ENCODE assay signal across 9 cellular contexts in the genomic region with DNA sequence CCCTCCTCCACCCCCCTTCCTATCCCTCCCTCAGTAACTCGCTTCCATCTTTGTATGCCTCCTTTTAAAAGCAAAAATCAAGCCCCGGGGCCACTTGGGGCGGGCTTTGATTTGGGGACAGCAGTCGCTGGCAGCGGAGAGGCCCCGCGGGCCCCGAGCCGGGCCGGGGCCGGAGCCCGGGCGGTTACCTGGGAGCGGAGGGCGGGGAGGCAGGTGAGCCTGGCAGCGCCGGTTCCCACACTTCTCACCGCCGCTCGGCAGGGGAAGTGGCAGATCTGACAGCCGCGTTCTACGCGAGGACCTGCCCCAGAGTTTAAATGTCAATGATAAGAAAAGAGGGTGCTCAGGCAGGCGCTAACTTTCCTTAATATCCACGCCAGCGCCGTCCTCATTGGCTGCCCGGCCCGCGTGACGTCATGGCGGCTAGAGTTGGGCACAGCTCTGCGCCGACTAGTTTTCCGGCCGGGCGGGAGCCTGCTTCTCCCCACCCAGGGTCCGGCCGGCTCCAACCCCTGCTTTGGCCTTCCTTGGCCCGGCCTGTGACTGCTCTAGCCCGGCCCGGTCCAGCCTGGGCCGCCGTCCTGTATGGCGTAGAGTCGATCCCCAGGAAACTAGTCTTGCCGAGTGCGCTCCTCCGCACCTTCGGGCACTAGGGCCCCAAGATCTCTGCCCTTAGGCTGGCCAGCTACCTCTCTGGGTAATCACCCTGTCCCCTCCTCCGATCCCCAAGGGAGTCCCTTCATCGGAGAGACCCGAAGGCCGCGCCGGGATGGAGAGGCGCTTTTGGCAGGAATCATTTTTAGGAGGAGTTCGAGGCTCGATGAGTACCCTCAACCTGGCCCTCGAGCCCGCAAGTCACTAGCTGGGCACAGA. TPM values are rescaled to one million over a fixed set of nuclear protein-coding genes. Genes with fewer than 3 reads are reported as not detected.
A peak's percentile ranks its signal among the peaks of the same experiment; 100 is the strongest.
DNase-seq lines count a peak whose midpoint lies in the region; ATAC-seq, FAIRE-seq and TF ChIP-seq lines count a peak whose summit lies in the region.
"Had no signal": no experiment of that assay in that cellular context is flagged by ENCODE, and none has a peak within 500 bp of the region (broad histone marks: within the 10 kb centered on the region; RNA-seq: fewer than 3 reads in every experiment).

No MANE protein-coding gene starts in this region.

- H3F3A ChIP-seq in GM23338 (replicated peaks; ENCODE audit: low read depth), result peaks cover 49% of the 10 kb centered on the region

- H3K9me2 ChIP-seq in GM23338 (ENCODE audit: insufficient read depth), result no peaks in the 10 kb centered on the region

- H3K27me3 ChIP-seq in GM23338 (ENCODE audit: insufficient read depth), result peaks cover 100% of the 10 kb centered on the region

- H3K4me3 ChIP-seq in AG04449 (ENCODE audit: low read depth, low read length) (0 out of 2 replicates have a peak overlapping the region, but pooled peaks have one; percentile 6), GM23338 (peak overlapping the region; percentile 71)

- ATAC-seq in GM23338 (peak; percentile 13), GM18868 (IDR thresholded peaks at IDR 0.05; ENCODE audit: unreplicated experiment) (no peak)

- H3K79me2 ChIP-seq in GM23338 (replicated peaks; ENCODE audit: insufficient read depth), result no peaks in the 10 kb centered on the region

- H4K20me1 ChIP-seq in GM23338 (replicated peaks; ENCODE audit: insufficient read depth), result no peaks in the 10 kb centered on the region

- CTCF ChIA-PET in AG04449 (lab: Yijun Ruan, JAX), result no interaction called here

- H3K4me1 Mint-ChIP-seq in GM23338, result peaks cover 56% of the 10 kb centered on the region

- POLR2A ChIA-PET in AG04449 (lab: Yijun Ruan, JAX), result no interaction called here

- H3K4me1 ChIP-seq in GM23338 (ENCODE audit: insufficient read depth), result peaks cover 82% of the 10 kb centered on the region

- H2AFZ ChIP-seq in GM23338, result peak overlapping the region; percentile 93

- no peak for TF ChIP-seq POLR2A in GM12892 (IDR thresholded peaks at IDR 0.05; ENCODE audit: low read depth, low read length)

- TF ChIP-seq CTCF in AG04449 (IDR thresholded peaks at IDR 0.05; ENCODE audit: insufficient read depth, low read length, missing control alignments), result no peak
- TF ChIP-seq CTCF in GM23338 (conservative IDR thresholded peaks at IDR 0.05; ENCODE audit: low read depth in 2 of 2), result no peak

- FAIRE-seq in GM12892 (lab: Jason Lieb, UNC), result no peak

- peak overlapping the region; percentile 74 for H3K4me3 Mint-ChIP-seq in GM23338

- H3K27ac Mint-ChIP-seq in GM23338, result no peak overlapping the region

- DNase-seq in AG04449 (ENCODE audit: low read depth, low spot score) (no peak), GM23338 (ENCODE audit: low spot score) (peak; percentile 85), ecto neural progenitor cell (ENCODE audit: low spot score) (peak; percentile 80), midbrain (lab: John Stamatoyannopoulos, UW) (peak; percentile 67), NCI-H510A treated with DMSO at 0.1 percent for 48 hours (lab: John Stamatoyannopoulos, UW) (no peak), GM12892 (ENCODE audit: insufficient read length) (no peak), GDM1 (lab: John Stamatoyannopoulos, UW) (no peak)

- peaks cover 99% of the 10 kb centered on the region for H3K27me3 Mint-ChIP-seq in GM23338 (ENCODE audit: insufficient read depth, low read depth, poor library complexity)

- H3K36me3 ChIP-seq in GM23338 (ENCODE audit: insufficient read depth), result no peaks in the 10 kb centered on the region

- H3K27ac ChIP-seq in GM23338 (ENCODE audit: low read depth), result no peak overlapping the region

- no peaks in the 10 kb centered on the region for H3K36me3 Mint-ChIP-seq in GM23338 (ENCODE audit: low read depth)

- H3K9me3 Mint-ChIP-seq in GM23338, result peaks cover 4% of the 10 kb centered on the region; the same call in 2 of the 3 replicates

- peak overlapping the region; percentile 74 for H3K4me2 ChIP-seq in GM23338

TF ChIP-seq in GM23338, 12 proteins besides CTCF, POLR2A, EP300 and RAD21 (continues in another document):
- TF ChIP-seq CREB1 (CRISPR knock-in tag; IDR thresholded peaks at IDR 0.05; ENCODE audit: low read depth) (peak; percentile 95), STAT1 (IDR thresholded peaks at IDR 0.05; ENCODE audit: unreplicated experiment) (no peak), EZH2phosphoT487 (IDR thresholded peaks at IDR 0.05; ENCODE audit: unreplicated experiment) (peak; percentile 65), EZH2 (IDR thresholded peaks at IDR 0.05; ENCODE audit: low read depth, unreplicated experiment) (peak; percentile 85), ZNF114 (CRISPR knock-in tag; IDR thresholded peaks at IDR 0.05) (no peak)
- TF ChIP-seq, protein P1, sequence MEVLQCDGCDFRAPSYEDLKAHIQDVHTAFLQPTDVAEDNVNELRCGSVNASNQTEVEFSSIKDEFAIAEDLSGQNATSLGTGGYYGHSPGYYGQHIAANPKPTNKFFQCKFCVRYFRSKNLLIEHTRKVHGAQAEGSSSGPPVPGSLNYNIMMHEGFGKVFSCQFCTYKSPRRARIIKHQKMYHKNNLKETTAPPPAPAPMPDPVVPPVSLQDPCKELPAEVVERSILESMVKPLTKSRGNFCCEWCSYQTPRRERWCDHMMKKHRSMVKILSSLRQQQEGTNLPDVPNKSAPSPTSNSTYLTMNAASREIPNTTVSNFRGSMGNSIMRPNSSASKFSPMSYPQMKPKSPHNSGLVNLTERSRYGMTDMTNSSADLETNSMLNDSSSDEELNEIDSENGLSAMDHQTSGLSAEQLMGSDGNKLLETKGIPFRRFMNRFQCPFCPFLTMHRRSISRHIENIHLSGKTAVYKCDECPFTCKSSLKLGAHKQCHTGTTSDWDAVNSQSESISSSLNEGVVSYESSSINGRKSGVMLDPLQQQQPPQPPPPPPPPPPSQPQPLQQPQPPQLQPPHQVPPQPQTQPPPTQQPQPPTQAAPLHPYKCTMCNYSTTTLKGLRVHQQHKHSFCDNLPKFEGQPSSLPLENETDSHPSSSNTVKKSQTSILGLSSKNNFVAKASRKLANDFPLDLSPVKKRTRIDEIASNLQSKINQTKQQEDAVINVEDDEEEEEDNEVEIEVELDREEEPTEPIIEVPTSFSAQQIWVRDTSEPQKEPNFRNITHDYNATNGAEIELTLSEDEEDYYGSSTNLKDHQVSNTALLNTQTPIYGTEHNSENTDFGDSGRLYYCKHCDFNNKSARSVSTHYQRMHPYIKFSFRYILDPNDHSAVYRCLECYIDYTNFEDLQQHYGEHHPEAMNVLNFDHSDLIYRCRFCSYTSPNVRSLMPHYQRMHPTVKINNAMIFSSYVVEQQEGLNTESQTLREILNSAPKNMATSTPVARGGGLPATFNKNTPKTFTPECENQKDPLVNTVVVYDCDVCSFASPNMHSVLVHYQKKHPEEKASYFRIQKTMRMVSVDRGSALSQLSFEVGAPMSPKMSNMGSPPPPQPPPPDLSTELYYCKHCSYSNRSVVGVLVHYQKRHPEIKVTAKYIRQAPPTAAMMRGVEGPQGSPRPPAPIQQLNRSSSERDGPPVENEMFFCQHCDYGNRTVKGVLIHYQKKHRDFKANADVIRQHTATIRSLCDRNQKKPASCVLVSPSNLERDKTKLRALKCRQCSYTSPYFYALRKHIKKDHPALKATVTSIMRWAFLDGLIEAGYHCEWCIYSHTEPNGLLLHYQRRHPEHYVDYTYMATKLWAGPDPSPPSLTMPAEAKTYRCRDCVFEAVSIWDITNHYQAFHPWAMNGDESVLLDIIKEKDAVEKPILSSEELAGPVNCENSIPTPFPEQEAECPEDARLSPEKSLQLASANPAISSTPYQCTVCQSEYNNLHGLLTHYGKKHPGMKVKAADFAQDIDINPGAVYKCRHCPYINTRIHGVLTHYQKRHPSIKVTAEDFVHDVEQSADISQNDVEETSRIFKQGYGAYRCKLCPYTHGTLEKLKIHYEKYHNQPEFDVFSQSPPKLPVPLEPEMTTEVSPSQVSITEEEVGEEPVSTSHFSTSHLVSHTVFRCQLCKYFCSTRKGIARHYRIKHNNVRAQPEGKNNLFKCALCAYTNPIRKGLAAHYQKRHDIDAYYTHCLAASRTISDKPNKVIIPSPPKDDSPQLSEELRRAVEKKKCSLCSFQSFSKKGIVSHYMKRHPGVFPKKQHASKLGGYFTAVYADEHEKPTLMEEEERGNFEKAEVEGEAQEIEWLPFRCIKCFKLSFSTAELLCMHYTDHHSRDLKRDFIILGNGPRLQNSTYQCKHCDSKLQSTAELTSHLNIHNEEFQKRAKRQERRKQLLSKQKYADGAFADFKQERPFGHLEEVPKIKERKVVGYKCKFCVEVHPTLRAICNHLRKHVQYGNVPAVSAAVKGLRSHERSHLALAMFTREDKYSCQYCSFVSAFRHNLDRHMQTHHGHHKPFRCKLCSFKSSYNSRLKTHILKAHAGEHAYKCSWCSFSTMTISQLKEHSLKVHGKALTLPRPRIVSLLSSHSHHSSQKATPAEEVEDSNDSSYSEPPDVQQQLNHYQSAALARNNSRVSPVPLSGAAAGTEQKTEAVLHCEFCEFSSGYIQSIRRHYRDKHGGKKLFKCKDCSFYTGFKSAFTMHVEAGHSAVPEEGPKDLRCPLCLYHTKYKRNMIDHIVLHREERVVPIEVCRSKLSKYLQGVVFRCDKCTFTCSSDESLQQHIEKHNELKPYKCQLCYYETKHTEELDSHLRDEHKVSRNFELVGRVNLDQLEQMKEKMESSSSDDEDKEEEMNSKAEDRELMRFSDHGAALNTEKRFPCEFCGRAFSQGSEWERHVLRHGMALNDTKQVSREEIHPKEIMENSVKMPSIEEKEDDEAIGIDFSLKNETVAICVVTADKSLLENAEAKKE (CRISPR knock-in tag; IDR thresholded peaks at IDR 0.05), result no peak

RNA-seq across cellular contexts. Expression of gene PAX6, which starts 6.7 kb away (rescaled TPM):
- 0.17 and 1.0 TPM in 2 replicates for total RNA-seq in GM23338 (2014; rRNA removed; shearing (Covaris generic))
- polyA plus RNA-seq in GM23338 (2016; fragmentation: Nextera tagmentation; extraction: Ambion mirVana), result 0.24 and 0.45 TPM in 2 replicates
- polyA plus RNA-seq in GM12892 (2012; ENCODE audit: missing spikeins), result not detected
- total RNA-seq: activated CD8-positive, alpha-beta memory T cell treated with anti-CD3 and anti-CD28 coated beads for 36 hours had no signal

Comparison
In these comparisons a context has a peak if more than half of its experiments do, and no peak if none do; other contexts are left out.
1. DNase-seq: peak in GM23338 (single experiment), ecto neural progenitor cell (single experiment) and midbrain (single experiment); none in AG04449 (single experiment), NCI-H510A treated with DMSO at 0.1 percent for 48 hours (single experiment), GM12892 (single experiment) and GDM1 (single experiment).